Comparison of ENCODE assay signal across 1 cellular context in the genomic region with DNA sequence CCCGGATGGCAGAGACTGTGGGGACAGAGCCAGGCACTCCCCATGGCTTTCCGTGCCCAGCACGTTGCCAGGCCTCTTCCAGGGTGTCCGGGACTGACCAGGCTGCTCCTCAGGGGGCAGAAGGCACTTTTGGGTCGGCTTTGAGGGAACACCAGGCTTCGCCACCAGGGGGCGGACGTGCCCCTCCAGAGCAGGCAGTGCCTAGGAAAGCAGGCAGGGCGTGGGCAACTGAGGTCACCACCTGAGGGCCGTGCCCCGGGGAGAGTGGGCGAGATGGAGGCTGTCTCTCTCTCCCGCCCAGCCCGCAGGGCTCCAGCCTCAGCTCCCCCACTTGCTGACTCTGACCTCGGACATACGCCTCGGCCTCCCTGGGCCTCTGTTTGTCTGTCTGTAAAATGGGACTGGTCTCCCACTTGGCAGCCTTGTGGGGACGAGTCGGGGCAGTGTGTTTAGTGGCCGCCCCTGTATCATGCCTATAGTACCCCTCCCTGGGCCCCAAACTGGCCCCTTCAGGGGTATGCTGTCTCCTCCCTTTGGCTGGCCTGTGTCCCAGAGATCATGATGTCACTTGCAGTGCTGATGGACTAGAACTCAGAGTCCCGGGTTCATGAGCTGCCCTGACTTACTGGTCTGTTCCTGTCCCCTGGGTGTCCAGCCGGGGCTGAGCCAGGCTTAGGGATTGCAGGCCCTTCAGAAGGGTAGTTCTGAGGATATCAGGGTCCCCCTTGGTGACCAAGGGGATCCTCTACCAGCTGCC.
TF ChIP-seq lines count a peak whose summit lies in the region.

No MANE protein-coding gene starts in this region.

TF ChIP-seq in HEK293, 187 proteins besides CTCF, POLR2A, EP300 and RAD21 (continued from another document and continues in another):
- TF ChIP-seq ZNF324 (tag by site-specific recombination; IDR thresholded peaks at IDR 0.05): peak; percentile 53; the same call in 1 of the 2 replicates
- TF ChIP-seq, protein P1, sequence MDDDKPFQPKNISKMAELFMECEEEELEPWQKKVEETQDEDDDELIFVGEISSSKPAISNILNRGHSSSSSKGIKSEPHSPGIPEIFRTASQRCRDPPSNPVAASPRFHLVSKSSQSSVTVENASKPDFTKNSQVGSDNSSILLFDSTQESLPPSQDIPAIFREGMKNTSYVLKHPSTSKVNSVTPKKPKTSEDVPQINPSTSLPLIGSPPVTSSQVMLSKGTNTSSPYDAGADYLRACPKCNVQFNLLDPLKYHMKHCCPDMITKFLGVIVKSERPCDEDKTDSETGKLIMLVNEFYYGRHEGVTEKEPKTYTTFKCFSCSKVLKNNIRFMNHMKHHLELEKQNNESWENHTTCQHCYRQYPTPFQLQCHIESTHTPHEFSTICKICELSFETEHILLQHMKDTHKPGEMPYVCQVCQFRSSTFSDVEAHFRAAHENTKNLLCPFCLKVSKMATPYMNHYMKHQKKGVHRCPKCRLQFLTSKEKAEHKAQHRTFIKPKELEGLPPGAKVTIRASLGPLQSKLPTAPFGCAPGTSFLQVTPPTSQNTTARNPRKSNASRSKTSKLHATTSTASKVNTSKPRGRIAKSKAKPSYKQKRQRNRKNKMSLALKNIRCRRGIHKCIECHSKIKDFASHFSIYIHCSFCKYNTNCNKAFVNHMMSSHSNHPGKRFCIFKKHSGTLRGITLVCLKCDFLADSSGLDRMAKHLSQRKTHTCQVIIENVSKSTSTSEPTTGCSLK (tag by site-specific recombination; IDR thresholded peaks at IDR 0.05): no peak
- TF ChIP-seq, protein P2, sequence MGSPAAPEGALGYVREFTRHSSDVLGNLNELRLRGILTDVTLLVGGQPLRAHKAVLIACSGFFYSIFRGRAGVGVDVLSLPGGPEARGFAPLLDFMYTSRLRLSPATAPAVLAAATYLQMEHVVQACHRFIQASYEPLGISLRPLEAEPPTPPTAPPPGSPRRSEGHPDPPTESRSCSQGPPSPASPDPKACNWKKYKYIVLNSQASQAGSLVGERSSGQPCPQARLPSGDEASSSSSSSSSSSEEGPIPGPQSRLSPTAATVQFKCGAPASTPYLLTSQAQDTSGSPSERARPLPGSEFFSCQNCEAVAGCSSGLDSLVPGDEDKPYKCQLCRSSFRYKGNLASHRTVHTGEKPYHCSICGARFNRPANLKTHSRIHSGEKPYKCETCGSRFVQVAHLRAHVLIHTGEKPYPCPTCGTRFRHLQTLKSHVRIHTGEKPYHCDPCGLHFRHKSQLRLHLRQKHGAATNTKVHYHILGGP (tag by site-specific recombination; IDR thresholded peaks at IDR 0.05): no peak
- TF ChIP-seq SALL2 (tag by site-specific recombination; IDR thresholded peaks at IDR 0.05; ENCODE audit: borderline replicate concordance): no peak
- no peak for TF ChIP-seq ZNF138 (tag by site-specific recombination; IDR thresholded peaks at IDR 0.05; ENCODE audit: borderline replicate concordance)
- TF ChIP-seq EGR2 (tag by site-specific recombination; IDR thresholded peaks at IDR 0.05; ENCODE audit: low read depth): peak; percentile 95
- no peak for TF ChIP-seq ZNF132 (tag by site-specific recombination; IDR thresholded peaks at IDR 0.05; ENCODE audit: borderline replicate concordance)
- TF ChIP-seq, protein P3, sequence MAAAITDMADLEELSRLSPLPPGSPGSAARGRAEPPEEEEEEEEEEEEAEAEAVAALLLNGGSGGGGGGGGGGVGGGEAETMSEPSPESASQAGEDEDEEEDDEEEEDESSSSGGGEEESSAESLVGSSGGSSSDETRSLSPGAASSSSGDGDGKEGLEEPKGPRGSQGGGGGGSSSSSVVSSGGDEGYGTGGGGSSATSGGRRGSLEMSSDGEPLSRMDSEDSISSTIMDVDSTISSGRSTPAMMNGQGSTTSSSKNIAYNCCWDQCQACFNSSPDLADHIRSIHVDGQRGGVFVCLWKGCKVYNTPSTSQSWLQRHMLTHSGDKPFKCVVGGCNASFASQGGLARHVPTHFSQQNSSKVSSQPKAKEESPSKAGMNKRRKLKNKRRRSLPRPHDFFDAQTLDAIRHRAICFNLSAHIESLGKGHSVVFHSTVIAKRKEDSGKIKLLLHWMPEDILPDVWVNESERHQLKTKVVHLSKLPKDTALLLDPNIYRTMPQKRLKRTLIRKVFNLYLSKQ (tag by site-specific recombination; IDR thresholded peaks at IDR 0.05; ENCODE audit: borderline replicate concordance): no peak
- TF ChIP-seq GLIS2 (tag by site-specific recombination; IDR thresholded peaks at IDR 0.05): 0 out of 2 replicates have a peak, but pooled peaks have one; percentile 19
- no peak for TF ChIP-seq ZNF521 (tag by site-specific recombination; IDR thresholded peaks at IDR 0.05)
- TF ChIP-seq YY2 (tag by site-specific recombination; IDR thresholded peaks at IDR 0.05): no peak
- TF ChIP-seq ZNF214 (tag by site-specific recombination; IDR thresholded peaks at IDR 0.05; ENCODE audit: borderline replicate concordance): no peak
- no peak for TF ChIP-seq ZNF501 (tag by site-specific recombination; IDR thresholded peaks at IDR 0.05)
- 0 out of 2 replicates have a peak, but pooled peaks have one; percentile 56 for TF ChIP-seq BCL11B (tag by site-specific recombination; IDR thresholded peaks at IDR 0.05; ENCODE audit: low read depth)
- TF ChIP-seq, protein P4, sequence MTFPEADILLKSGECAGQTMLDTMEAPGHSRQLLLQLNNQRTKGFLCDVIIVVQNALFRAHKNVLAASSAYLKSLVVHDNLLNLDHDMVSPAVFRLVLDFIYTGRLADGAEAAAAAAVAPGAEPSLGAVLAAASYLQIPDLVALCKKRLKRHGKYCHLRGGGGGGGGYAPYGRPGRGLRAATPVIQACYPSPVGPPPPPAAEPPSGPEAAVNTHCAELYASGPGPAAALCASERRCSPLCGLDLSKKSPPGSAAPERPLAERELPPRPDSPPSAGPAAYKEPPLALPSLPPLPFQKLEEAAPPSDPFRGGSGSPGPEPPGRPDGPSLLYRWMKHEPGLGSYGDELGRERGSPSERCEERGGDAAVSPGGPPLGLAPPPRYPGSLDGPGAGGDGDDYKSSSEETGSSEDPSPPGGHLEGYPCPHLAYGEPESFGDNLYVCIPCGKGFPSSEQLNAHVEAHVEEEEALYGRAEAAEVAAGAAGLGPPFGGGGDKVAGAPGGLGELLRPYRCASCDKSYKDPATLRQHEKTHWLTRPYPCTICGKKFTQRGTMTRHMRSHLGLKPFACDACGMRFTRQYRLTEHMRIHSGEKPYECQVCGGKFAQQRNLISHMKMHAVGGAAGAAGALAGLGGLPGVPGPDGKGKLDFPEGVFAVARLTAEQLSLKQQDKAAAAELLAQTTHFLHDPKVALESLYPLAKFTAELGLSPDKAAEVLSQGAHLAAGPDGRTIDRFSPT (tag by site-specific recombination; IDR thresholded peaks at IDR 0.05): peak; percentile 92
- TF ChIP-seq GLIS1 (tag by site-specific recombination; IDR thresholded peaks at IDR 0.05): 0 out of 2 replicates have a peak, but pooled peaks have one; percentile 44
- no peak for TF ChIP-seq ZNF670 (tag by site-specific recombination; IDR thresholded peaks at IDR 0.05; ENCODE audit: low read depth)
- peak; percentile 97 for TF ChIP-seq ZFHX2 (tag by site-specific recombination; conservative IDR thresholded peaks at IDR 0.05)
- TF ChIP-seq KLF8 (tag by site-specific recombination; IDR thresholded peaks at IDR 0.05): peak; percentile 73
- TF ChIP-seq KLF10 (tag by site-specific recombination; IDR thresholded peaks at IDR 0.05): no peak
- TF ChIP-seq, protein P5, sequence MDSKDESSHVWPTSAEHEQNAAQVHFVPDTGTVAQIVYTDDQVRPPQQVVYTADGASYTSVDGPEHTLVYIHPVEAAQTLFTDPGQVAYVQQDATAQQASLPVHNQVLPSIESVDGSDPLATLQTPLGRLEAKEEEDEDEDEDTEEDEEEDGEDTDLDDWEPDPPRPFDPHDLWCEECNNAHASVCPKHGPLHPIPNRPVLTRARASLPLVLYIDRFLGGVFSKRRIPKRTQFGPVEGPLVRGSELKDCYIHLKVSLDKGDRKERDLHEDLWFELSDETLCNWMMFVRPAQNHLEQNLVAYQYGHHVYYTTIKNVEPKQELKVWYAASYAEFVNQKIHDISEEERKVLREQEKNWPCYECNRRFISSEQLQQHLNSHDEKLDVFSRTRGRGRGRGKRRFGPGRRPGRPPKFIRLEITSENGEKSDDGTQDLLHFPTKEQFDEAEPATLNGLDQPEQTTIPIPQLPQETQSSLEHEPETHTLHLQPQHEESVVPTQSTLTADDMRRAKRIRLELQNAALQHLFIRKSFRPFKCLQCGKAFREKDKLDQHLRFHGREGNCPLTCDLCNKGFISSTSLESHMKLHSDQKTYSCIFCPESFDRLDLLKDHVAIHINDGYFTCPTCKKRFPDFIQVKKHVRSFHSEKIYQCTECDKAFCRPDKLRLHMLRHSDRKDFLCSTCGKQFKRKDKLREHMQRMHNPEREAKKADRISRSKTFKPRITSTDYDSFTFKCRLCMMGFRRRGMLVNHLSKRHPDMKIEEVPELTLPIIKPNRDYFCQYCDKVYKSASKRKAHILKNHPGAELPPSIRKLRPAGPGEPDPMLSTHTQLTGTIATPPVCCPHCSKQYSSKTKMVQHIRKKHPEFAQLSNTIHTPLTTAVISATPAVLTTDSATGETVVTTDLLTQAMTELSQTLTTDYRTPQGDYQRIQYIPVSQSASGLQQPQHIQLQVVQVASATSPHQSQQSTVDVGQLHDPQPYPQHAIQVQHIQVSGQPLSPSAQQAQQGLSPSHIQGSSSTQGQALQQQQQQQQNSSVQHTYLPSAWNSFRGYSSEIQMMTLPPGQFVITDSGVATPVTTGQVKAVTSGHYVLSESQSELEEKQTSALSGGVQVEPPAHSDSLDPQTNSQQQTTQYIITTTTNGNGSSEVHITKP (tag by site-specific recombination; IDR thresholded peaks at IDR 0.05): no peak
- TF ChIP-seq BCL11A (tag by site-specific recombination; IDR thresholded peaks at IDR 0.05; ENCODE audit: low read depth): peak; percentile 35; the same call in 1 of the 2 replicates
- no peak for TF ChIP-seq ZNF157 (tag by site-specific recombination; IDR thresholded peaks at IDR 0.05)
- no peak for TF ChIP-seq HOXC10 (CRISPR knock-in tag; IDR thresholded peaks at IDR 0.05)
- no peak for TF ChIP-seq ZNF354C (tag by site-specific recombination; IDR thresholded peaks at IDR 0.05; ENCODE audit: borderline replicate concordance, low read depth)
- 0 out of 2 replicates have a peak, but pooled peaks have one; percentile 24 for TF ChIP-seq ZFP37 (tag by site-specific recombination; IDR thresholded peaks at IDR 0.05)
- TF ChIP-seq ZNF366 (tag by site-specific recombination; conservative IDR thresholded peaks at IDR 0.05): no peak
- TF ChIP-seq ZFP3 (tag by site-specific recombination; IDR thresholded peaks at IDR 0.05; ENCODE audit: low read depth): no peak
- peak; percentile 48 for TF ChIP-seq ZBTB20 (tag by site-specific recombination; IDR thresholded peaks at IDR 0.05)
- TF ChIP-seq ZBTB8A (tag by site-specific recombination; IDR thresholded peaks at IDR 0.05): 0 out of 2 replicates have a peak, but pooled peaks have one; percentile 36
- TF ChIP-seq ZBTB21 (tag by site-specific recombination; IDR thresholded peaks at IDR 0.05): 0 out of 2 replicates have a peak, but pooled peaks have one; percentile 15
- TF ChIP-seq ZSCAN23 (tag by site-specific recombination; IDR thresholded peaks at IDR 0.05): no peak
- TF ChIP-seq ZNF837 (tag by site-specific recombination; IDR thresholded peaks at IDR 0.05): no peak
- TF ChIP-seq, protein P6, sequence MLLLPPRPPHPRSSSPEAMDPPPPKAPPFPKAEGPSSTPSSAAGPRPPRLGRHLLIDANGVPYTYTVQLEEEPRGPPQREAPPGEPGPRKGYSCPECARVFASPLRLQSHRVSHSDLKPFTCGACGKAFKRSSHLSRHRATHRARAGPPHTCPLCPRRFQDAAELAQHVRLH (tag by site-specific recombination; IDR thresholded peaks at IDR 0.05): peak; percentile 63; the same call in 1 of the 2 replicates
- peak; percentile 56 for TF ChIP-seq ZNF654 (tag by site-specific recombination; IDR thresholded peaks at IDR 0.05; ENCODE audit: low read depth)
- TF ChIP-seq ZNF747 (tag by site-specific recombination; IDR thresholded peaks at IDR 0.05): no peak
- TF ChIP-seq ZNF16 (tag by site-specific recombination; IDR thresholded peaks at IDR 0.05; ENCODE audit: low read depth): no peak
- TF ChIP-seq OSR2 (tag by site-specific recombination; IDR thresholded peaks at IDR 0.05): no peak
- no peak for TF ChIP-seq ZNF664 (tag by site-specific recombination; IDR thresholded peaks at IDR 0.05)
- no peak for TF ChIP-seq TCF7L2 (IDR thresholded peaks at IDR 0.05; ENCODE audit: borderline replicate concordance, low read depth, low read length)
- no peak for TF ChIP-seq MZF1 (tag by site-specific recombination; IDR thresholded peaks at IDR 0.05; ENCODE audit: borderline replicate concordance)
- TF ChIP-seq ZNF335 (tag by site-specific recombination; conservative IDR thresholded peaks at IDR 0.05): peak; percentile 53
- no peak for TF ChIP-seq ZNF707 (tag by site-specific recombination; IDR thresholded peaks at IDR 0.05)
- peak; percentile 90 for TF ChIP-seq KLF1 (tag by site-specific recombination; IDR thresholded peaks at IDR 0.05)
- 0 out of 2 replicates have a peak, but pooled peaks have one; percentile 26 for TF ChIP-seq ZXDB (tag by site-specific recombination; IDR thresholded peaks at IDR 0.05)
- TF ChIP-seq, protein P7, sequence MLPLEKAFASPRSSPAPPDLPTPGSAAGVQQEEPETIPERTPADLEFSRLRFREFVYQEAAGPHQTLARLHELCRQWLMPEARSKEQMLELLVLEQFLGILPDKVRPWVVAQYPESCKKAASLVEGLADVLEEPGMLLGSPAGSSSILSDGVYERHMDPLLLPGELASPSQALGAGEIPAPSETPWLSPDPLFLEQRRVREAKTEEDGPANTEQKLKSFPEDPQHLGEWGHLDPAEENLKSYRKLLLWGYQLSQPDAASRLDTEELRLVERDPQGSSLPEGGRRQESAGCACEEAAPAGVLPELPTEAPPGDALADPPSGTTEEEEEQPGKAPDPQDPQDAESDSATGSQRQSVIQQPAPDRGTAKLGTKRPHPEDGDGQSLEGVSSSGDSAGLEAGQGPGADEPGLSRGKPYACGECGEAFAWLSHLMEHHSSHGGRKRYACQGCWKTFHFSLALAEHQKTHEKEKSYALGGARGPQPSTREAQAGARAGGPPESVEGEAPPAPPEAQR (tag by site-specific recombination; IDR thresholded peaks at IDR 0.05): no peak
- TF ChIP-seq, protein P8, sequence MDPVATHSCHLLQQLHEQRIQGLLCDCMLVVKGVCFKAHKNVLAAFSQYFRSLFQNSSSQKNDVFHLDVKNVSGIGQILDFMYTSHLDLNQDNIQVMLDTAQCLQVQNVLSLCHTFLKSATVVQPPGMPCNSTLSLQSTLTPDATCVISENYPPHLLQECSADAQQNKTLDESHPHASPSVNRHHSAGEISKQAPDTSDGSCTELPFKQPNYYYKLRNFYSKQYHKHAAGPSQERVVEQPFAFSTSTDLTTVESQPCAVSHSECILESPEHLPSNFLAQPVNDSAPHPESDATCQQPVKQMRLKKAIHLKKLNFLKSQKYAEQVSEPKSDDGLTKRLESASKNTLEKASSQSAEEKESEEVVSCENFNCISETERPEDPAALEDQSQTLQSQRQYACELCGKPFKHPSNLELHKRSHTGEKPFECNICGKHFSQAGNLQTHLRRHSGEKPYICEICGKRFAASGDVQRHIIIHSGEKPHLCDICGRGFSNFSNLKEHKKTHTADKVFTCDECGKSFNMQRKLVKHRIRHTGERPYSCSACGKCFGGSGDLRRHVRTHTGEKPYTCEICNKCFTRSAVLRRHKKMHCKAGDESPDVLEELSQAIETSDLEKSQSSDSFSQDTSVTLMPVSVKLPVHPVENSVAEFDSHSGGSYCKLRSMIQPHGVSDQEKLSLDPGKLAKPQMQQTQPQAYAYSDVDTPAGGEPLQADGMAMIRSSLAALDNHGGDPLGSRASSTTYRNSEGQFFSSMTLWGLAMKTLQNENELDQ (tag by site-specific recombination; IDR thresholded peaks at IDR 0.05; ENCODE audit: low read depth): no peak
